Comparison of ENCODE assay signal across 8 cellular contexts in genomic region chr14:59918824-59919581, GRCh38. TPM values are rescaled to one million over a fixed set of nuclear protein-coding genes. Genes with fewer than 3 reads are reported as not detected.
DNase-seq lines count a peak whose midpoint lies in the region; ATAC-seq and TF ChIP-seq lines count a peak whose summit lies in the region.

No MANE protein-coding gene starts in this region.

- no peaks in the 10 kb centered on the region for H3K4me1 Mint-ChIP-seq in central memory CD8-positive, alpha-beta T cell
- peaks cover 6% of the 10 kb centered on the region for H3K4me1 Mint-ChIP-seq in stimulated activated memory B cell treated with anti-CD40 and anti-IgM and Interleukin-4, amounts not matched to agents 10 μg/mL and 1 μg/mL and 100 μg/mL, for 72 hours

- peak; percentile 60 for TF ChIP-seq CTCF in 22Rv1 (IDR thresholded peaks at IDR 0.05)
- peak; percentile 62 for TF ChIP-seq CTCF in OCI-LY3 (IDR thresholded peaks at IDR 0.05; ENCODE audit: low read depth, low read length)
- peak; percentile 33 for TF ChIP-seq CTCF in kidney epithelial cell (IDR thresholded peaks at IDR 0.05; ENCODE audit: insufficient read depth, low read length, poor library complexity, severe bottlenecking)

- peak; percentile 54 for ATAC-seq in HG03378 (IDR thresholded peaks at IDR 0.05; ENCODE audit: unreplicated experiment)
- ATAC-seq in central memory CD8-positive, alpha-beta T cell (replicated peaks; ENCODE audit: extremely low read depth, poor library complexity, severe bottlenecking), result no peak
- ATAC-seq in stimulated activated memory B cell treated with anti-CD40 and anti-IgM and Interleukin-4, amounts not matched to agents 10 μg/mL and 1 μg/mL and 100 μg/mL, for 72 hours, result no peak

- no peaks in the 10 kb centered on the region for H4K20me1 ChIP-seq in OCI-LY3 (ENCODE audit: insufficient read depth, low read length)

- H3K36me3 Mint-ChIP-seq in central memory CD8-positive, alpha-beta T cell (ENCODE audit: insufficient read depth), result no peaks in the 10 kb centered on the region
- H3K36me3 Mint-ChIP-seq in stimulated activated memory B cell treated with anti-CD40 and anti-IgM and Interleukin-4, amounts not matched to agents 10 μg/mL and 1 μg/mL and 100 μg/mL, for 72 hours, result no peaks in the 10 kb centered on the region

- DNase-seq in G401 (ENCODE audit: low spot score) (peak; percentile 79), kidney epithelial cell (ENCODE audit: low read depth) (no peak)
- no peak for DNase-seq in central memory CD8-positive, alpha-beta T cell (ENCODE audit: low spot score in 2 of 2)
- DNase-seq in stimulated activated CD4-positive, alpha-beta T cell treated with anti-CD3 and anti-CD28 coated beads, Interleukin-2, amount 100 ng/mL, for 48 hours, result no peak

- peaks cover 45% of the 10 kb centered on the region for H3K27me3 Mint-ChIP-seq in central memory CD8-positive, alpha-beta T cell
- H3K27me3 Mint-ChIP-seq in stimulated activated memory B cell treated with anti-CD40 and anti-IgM and Interleukin-4, amounts not matched to agents 10 μg/mL and 1 μg/mL and 100 μg/mL, for 72 hours, result peaks cover 39% of the 10 kb centered on the region

- H3K9me3 Mint-ChIP-seq in central memory CD8-positive, alpha-beta T cell, result no peaks in the 10 kb centered on the region
- H3K9me3 Mint-ChIP-seq in stimulated activated memory B cell treated with anti-CD40 and anti-IgM and Interleukin-4, amounts not matched to agents 10 μg/mL and 1 μg/mL and 100 μg/mL, for 72 hours, result peaks cover 3% of the 10 kb centered on the region

- no peak overlapping the region for H2AFZ ChIP-seq in OCI-LY3 (ENCODE audit: low read depth, low read length)

- no peak overlapping the region for H3K27ac Mint-ChIP-seq in central memory CD8-positive, alpha-beta T cell (ENCODE audit: low read depth)
- H3K27ac Mint-ChIP-seq in stimulated activated memory B cell treated with anti-CD40 and anti-IgM and Interleukin-4, amounts not matched to agents 10 μg/mL and 1 μg/mL and 100 μg/mL, for 72 hours, result no peak overlapping the region

- H3K36me3 ChIP-seq in OCI-LY3 (replicated peaks; ENCODE audit: low read depth, low read length) (no peaks in the 10 kb centered on the region), kidney epithelial cell (ENCODE audit: control insufficient read depth, insufficient read depth, low read length) (no peaks in the 10 kb centered on the region)

- H3K27ac ChIP-seq in 22Rv1, result no peak overlapping the region
- no peak overlapping the region for H3K27ac ChIP-seq in OCI-LY3 (ENCODE audit: low read length)

- 0 out of 2 replicates have a peak overlapping the region, but pooled peaks have one; percentile 21 for H3K9ac ChIP-seq in OCI-LY3 (ENCODE audit: low read length)

- H3K9me3 ChIP-seq in OCI-LY3 (ENCODE audit: insufficient read depth, low read length), result no peaks in the 10 kb centered on the region

- H3K4me2 ChIP-seq in OCI-LY3 (ENCODE audit: low read length), result peak overlapping the region; percentile 60

- H3K27me3 ChIP-seq in OCI-LY3 (ENCODE audit: low read depth, low read length) (no peaks in the 10 kb centered on the region; the same call in 1 of the 2 replicates), kidney epithelial cell (ENCODE audit: control insufficient read depth, insufficient read depth, low read length) (peaks cover 7% of the 10 kb centered on the region)

- peak overlapping the region; percentile 53 for H3K4me3 Mint-ChIP-seq in central memory CD8-positive, alpha-beta T cell
- H3K4me3 Mint-ChIP-seq in stimulated activated memory B cell treated with anti-CD40 and anti-IgM and Interleukin-4, amounts not matched to agents 10 μg/mL and 1 μg/mL and 100 μg/mL, for 72 hours, result peak overlapping the region; percentile 72

- H3K79me2 ChIP-seq in OCI-LY3 (ENCODE audit: low read length), result no peaks in the 10 kb centered on the region

- H3K4me1 ChIP-seq in OCI-LY3 (ENCODE audit: low read length), result no peaks in the 10 kb centered on the region

- H3K4me3 ChIP-seq in OCI-LY3 (ENCODE audit: low read length) (peak overlapping the region; percentile 69), kidney epithelial cell (ENCODE audit: low read depth, low read length) (peak overlapping the region; percentile 46)

- in situ Hi-C loops in G401 (cut with HindIII; ENCODE audit: low sequenced_read_pairs), result no loop called here

RNA-seq across cellular contexts. Expression of gene LRRC9, which starts 0.9 kb away (rescaled TPM):
- not detected in 2 replicates for total RNA-seq in G401 (2014; rRNA removed; shearing (Covaris generic))
- 0.07 TPM in 1 of 2 replicates, not detected in the other for total RNA-seq in kidney epithelial cell

RNA-seq across cellular contexts. Expression of gene RTN1, which starts 48.4 kb away (rescaled TPM):
- not detected in 2 replicates for total RNA-seq in G401 (2014; rRNA removed; shearing (Covaris generic))
- 0.41 and 0.79 TPM in 2 replicates for total RNA-seq in kidney epithelial cell
